ENCODE assay signal across 23 cellular contexts in the genomic region with DNA sequence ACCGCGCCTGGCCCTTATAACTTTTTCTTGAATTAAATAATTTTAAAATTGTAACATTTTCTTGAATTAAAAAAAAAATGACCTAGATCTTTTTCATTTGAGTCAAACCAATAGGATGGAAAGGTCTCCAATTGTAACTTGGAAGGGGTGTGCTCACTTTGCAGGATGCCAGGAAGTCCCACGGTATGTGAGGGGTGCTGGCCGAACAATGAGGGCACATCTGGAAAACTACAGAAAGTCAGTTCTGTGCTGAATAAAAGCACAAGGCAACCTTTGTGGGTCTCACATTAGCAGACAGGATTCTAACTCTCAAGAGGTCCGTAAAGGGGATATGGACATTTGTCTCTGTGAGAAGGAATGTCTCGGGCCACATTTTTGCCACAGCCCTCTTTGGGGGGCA. TPM values are rescaled to one million over a fixed set of nuclear protein-coding genes. Genes with fewer than 3 reads are reported as not detected.
DNase-seq lines count a peak whose midpoint lies in the region; ATAC-seq and TF ChIP-seq lines count a peak whose summit lies in the region.
"Had no signal": no experiment of that assay in that cellular context is flagged by ENCODE, and none has a peak within 500 bp of the region (broad histone marks: within the 10 kb centered on the region; RNA-seq: fewer than 3 reads in every experiment).

No MANE protein-coding gene starts in this region.

- H3K9me3 ChIP-seq in heart left ventricle = no peaks in the 10 kb centered on the region
- no peaks in the 10 kb centered on the region for H3K9me3 ChIP-seq in gastroesophageal sphincter
- no peaks in the 10 kb centered on the region for H3K9me3 ChIP-seq in subcutaneous abdominal adipose tissue (ENCODE audit: control insufficient read depth in 5 of 5, low read length in 5 of 5)
- H3K9me3 ChIP-seq: BE2C had no signal

- H3K4me3 ChIP-seq in heart left ventricle = no peak overlapping the region
- no peak overlapping the region for H3K4me3 ChIP-seq in gastroesophageal sphincter
- no peak overlapping the region for H3K4me3 ChIP-seq in subcutaneous abdominal adipose tissue (ENCODE audit: low read depth in 1 of 5, low read length in 5 of 5)
- H3K4me3 ChIP-seq: PC-9 had no signal

- no peak overlapping the region for H3K9ac ChIP-seq in subcutaneous abdominal adipose tissue (ENCODE audit: low read length in 5 of 5)
- H3K9ac ChIP-seq: KMS-11 had no signal

- H3K4me1 ChIP-seq in heart left ventricle (peaks cover 0 to 43% (median 11%) of the 10 kb centered on the region in 12 donors), gastroesophageal sphincter (peaks cover 0 to 57% (median 12%) of the 10 kb centered on the region in 3 donors), subcutaneous abdominal adipose tissue (ENCODE audit: control insufficient read depth in 5 of 5, insufficient read depth in 5 of 5, low read length in 5 of 5) (peaks cover 5 to 38% (median 24%) of the 10 kb centered on the region in 5 donors)
- H3K4me1 ChIP-seq: BE2C had no signal

- peak overlapping the region; percentile 47 to 89 (median 72) for H3K27ac ChIP-seq in heart left ventricle
- peak overlapping the region in 3 of 4 donors; percentile 16 to 56 (median 25) for H3K27ac ChIP-seq in gastroesophageal sphincter
- peak overlapping the region; percentile 60 for H3K27ac ChIP-seq in subcutaneous abdominal adipose tissue (ENCODE audit: low read depth, low read length)
- H3K27ac ChIP-seq: 22Rv1, KMS-11, PC-9 had no signal

- TF ChIP-seq POLR2A in heart left ventricle (IDR thresholded peaks at IDR 0.05) (no peak), gastroesophageal sphincter (IDR thresholded peaks at IDR 0.05) (no peak)

- 51 to 77% (median 72%) methylated on average over 6 of the region's 6 CpGs for WGBS in heart left ventricle, 4 donors
- WGBS in gastroesophageal sphincter (ENCODE audit: low coverage in 1 of 2), 2 donors = 70% methylated on average over 2 to 6 of the region's 6 CpGs

- no peaks in the 10 kb centered on the region for H3K27me3 ChIP-seq in heart left ventricle
- no peaks in the 10 kb centered on the region for H3K27me3 ChIP-seq in gastroesophageal sphincter
- no peaks in the 10 kb centered on the region for H3K27me3 ChIP-seq in subcutaneous abdominal adipose tissue (ENCODE audit: control insufficient read depth in 5 of 5, insufficient read depth in 4 of 5, low read length in 5 of 5)
- H3K27me3 ChIP-seq: BE2C had no signal

- intact Hi-C loops in heart left ventricle (cut with DNase I) = no loop called here
- intact Hi-C loops in cardiac septum (cut with DNase I) = no loop called here

- H3K36me3 ChIP-seq in heart left ventricle (peaks cover 0 to 97% (median 66%) of the 10 kb centered on the region in 9 donors), gastroesophageal sphincter (peaks cover 0 to 99% of the 10 kb centered on the region in 2 donors), subcutaneous abdominal adipose tissue (ENCODE audit: control insufficient read depth in 5 of 5, insufficient read depth in 5 of 5, low read length in 5 of 5) (peaks cover 34 to 79% (median 46%) of the 10 kb centered on the region in 5 donors)
- H3K36me3 ChIP-seq: BE2C had no signal

- no peak for TF ChIP-seq EP300 in gastroesophageal sphincter (IDR thresholded peaks at IDR 0.05)

- TF ChIP-seq CTCF in heart left ventricle (IDR thresholded peaks at IDR 0.05) = no peak
- TF ChIP-seq CTCF in gastroesophageal sphincter (IDR thresholded peaks at IDR 0.05) = no peak

- DNase-seq in heart left ventricle (peak in 1 of 5 donors; percentile 45), cardiac septum (ENCODE audit: low spot score) (no peak), islet precursor cell (peak; percentile 24), NCI-H2107 (lab: John Stamatoyannopoulos, UW) (no peak)
- DNase-seq: ACHN; BE2C; Calu3; CD8-positive, alpha-beta memory T cell; DND-41; MM.1S; NCI-H2029; NCI-H446 treated with DMSO at 0.1 percent for 48 hours; NCI-H526; NCI-H82; NK-92 treated with Interleukin-12 subunit alpha and Interleukin-12 subunit beta, amount 100 ng/mL, for 24 hours; PC-9; SHP77 had no signal

- ATAC-seq in heart left ventricle (peak in 3 of 4 donors; percentile 43 to 84 (median 44)), gastroesophageal sphincter (no peak), HG02798 (IDR thresholded peaks at IDR 0.05; ENCODE audit: poor library complexity, unreplicated experiment) (no peak), esophagus mucosa (no peak)

RNA-seq across cellular contexts. Expression of a gene that starts 52.8 kb away (rescaled TPM):
- 100 to 1,000 TPM; 225 to 434 (median 349) TPM for total RNA-seq in heart left ventricle
- polyA plus RNA-seq in heart left ventricle = 100 to 1,000 TPM; 253 to 308 TPM
- total RNA-seq in cardiac septum = 334 TPM
- total RNA-seq in gastroesophageal sphincter = 10 to 100 TPM; 25.4 to 74.1 (median 68.5) TPM
- total RNA-seq in esophagus mucosa = 144 TPM

Comparison
In these comparisons a context has a peak if more than half of its experiments do, and no peak if none do; other contexts are left out.
1. ATAC-seq: peak in heart left ventricle (3 of 4); none in gastroesophageal sphincter (single experiment), HG02798 (single experiment) and esophagus mucosa (single experiment).
2. Peak in every context shown above with its lines, with median percentiles within 50 percentile points of each other: H3K27ac ChIP-seq.